In the genomic region with DNA sequence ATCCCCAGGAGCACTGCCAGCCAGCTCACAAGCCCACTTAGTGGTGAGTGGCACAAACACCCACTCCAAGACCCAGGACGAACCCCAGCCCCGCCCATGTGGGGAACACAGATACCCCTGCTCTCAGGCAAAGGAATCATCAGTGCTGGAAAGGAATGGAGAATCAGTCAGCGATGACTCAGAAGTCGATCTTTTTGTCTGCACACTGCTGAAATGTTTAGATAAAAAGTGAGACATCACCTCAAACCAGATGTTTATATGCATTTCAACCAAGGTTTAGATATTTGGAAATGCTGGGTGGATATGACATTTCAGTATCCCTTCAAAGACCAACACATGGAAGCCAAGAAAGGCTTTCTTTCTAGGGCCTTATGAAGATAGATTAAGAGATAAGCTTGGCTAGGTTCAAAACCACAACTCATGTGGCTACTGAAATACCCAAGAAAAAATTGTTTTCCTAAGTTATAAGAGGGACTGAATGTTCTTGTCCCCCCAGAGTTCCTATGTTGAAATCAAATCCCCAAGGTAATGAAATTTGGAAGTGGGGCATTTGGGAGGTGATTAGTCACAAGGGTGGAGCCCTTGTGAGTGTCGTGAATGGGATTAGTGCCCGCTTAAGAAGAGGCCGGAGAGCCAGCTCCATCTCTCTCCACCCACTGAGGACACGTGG, we compare ENCODE assay signal across 19 cellular contexts. TPM values are rescaled to one million over a fixed set of nuclear protein-coding genes. Genes with fewer than 3 reads are reported as not detected.
DNase-seq lines count a peak whose midpoint lies in the region; ATAC-seq and TF ChIP-seq lines count a peak whose summit lies in the region.
"Had no signal": no experiment of that assay in that cellular context is flagged by ENCODE, and none has a peak within 500 bp of the region (broad histone marks: within the 10 kb centered on the region; RNA-seq: fewer than 3 reads in every experiment).

No MANE protein-coding gene starts in this region.

- no peak overlapping the region for H3K9ac ChIP-seq in mammary epithelial cell (ENCODE audit: insufficient read depth, low read length)

- H3K36me3 ChIP-seq in mammary epithelial cell (ENCODE audit: insufficient read depth, low read length), result no peaks in the 10 kb centered on the region
- no peaks in the 10 kb centered on the region for H3K36me3 ChIP-seq in kidney epithelial cell (ENCODE audit: control insufficient read depth, insufficient read depth, low read length)
- H3K36me3 ChIP-seq: ascending aorta, esophagus muscularis mucosa had no signal

- intact Hi-C loops in mammary epithelial cell (cut with micrococcal nuclease), result no loop called here

- no peaks in the 10 kb centered on the region for H3K36me3 Mint-ChIP-seq in activated T-helper 17 cell treated with anti-CD3 and anti-CD28 coated beads, Interleukin-2, amount 50 U/mL, for 72 hours (ENCODE audit: low read depth)

- no peak overlapping the region for H3K4me3 Mint-ChIP-seq in activated T-helper 17 cell treated with anti-CD3 and anti-CD28 coated beads, Interleukin-2, amount 50 U/mL, for 72 hours
- H3K4me3 Mint-ChIP-seq: activated CD4-positive, alpha-beta T cell treated with anti-CD3 and anti-CD28 coated beads, Interleukin-2, amount 10 ng/mL, durations not matched to agents 7 days and 5 days; stimulated activated naive CD8-positive, alpha-beta T cell treated with anti-CD3 and anti-CD28 coated beads, Interleukin-15, Interleukin-2, amounts not matched to agents 100 ng/mL and 50 ng/mL, for 24 hours had no signal

- no peak for ATAC-seq in activated T-helper 17 cell treated with anti-CD3 and anti-CD28 coated beads, Interleukin-2, amount 50 U/mL, for 72 hours (replicated peaks)
- ATAC-seq: left colon had no signal

- in situ Hi-C loops in mammary epithelial cell (cut with MboI; ENCODE audit: low sequenced_read_pairs in 2 of 2), result no loop called here

- H3K4me1 Mint-ChIP-seq in activated T-helper 17 cell treated with anti-CD3 and anti-CD28 coated beads, Interleukin-2, amount 50 U/mL, for 72 hours, result no peaks in the 10 kb centered on the region
- H3K4me1 Mint-ChIP-seq: activated CD4-positive, alpha-beta T cell treated with anti-CD3 and anti-CD28 coated beads, Interleukin-2, amount 10 ng/mL, durations not matched to agents 7 days and 5 days had no signal

- CTCF ChIA-PET in mammary epithelial cell (lab: Charles Lee; ENCODE audit: low non-redundant PET), result no interaction called here

- no peaks in the 10 kb centered on the region for H3K9me3 Mint-ChIP-seq in activated T-helper 17 cell treated with anti-CD3 and anti-CD28 coated beads, Interleukin-2, amount 50 U/mL, for 72 hours
- H3K9me3 Mint-ChIP-seq: activated CD4-positive, alpha-beta T cell treated with anti-CD3 and anti-CD28 coated beads, Interleukin-2, amount 10 ng/mL, durations not matched to agents 7 days and 5 days had no signal

- H3K4me1 ChIP-seq in mammary epithelial cell (ENCODE audit: insufficient read depth, low read length), result no peaks in the 10 kb centered on the region
- H3K4me1 ChIP-seq: ascending aorta, esophagus muscularis mucosa had no signal

- peaks cover 28% of the 10 kb centered on the region for H3K27me3 Mint-ChIP-seq in activated T-helper 17 cell treated with anti-CD3 and anti-CD28 coated beads, Interleukin-2, amount 50 U/mL, for 72 hours

- H3K9me3 ChIP-seq in mammary epithelial cell (replicated peaks; ENCODE audit: insufficient read depth, low read length), result peaks cover 2% of the 10 kb centered on the region
- H3K9me3 ChIP-seq: ascending aorta, esophagus muscularis mucosa had no signal

- H3K27ac Mint-ChIP-seq in activated T-helper 17 cell treated with anti-CD3 and anti-CD28 coated beads, Interleukin-2, amount 50 U/mL, for 72 hours, result no peak overlapping the region
- H3K27ac Mint-ChIP-seq: activated CD4-positive, alpha-beta T cell treated with anti-CD3 and anti-CD28 coated beads, Interleukin-2, amount 10 ng/mL, durations not matched to agents 7 days and 5 days; stimulated activated naive CD8-positive, alpha-beta T cell treated with anti-CD3 and anti-CD28 coated beads, Interleukin-15, Interleukin-2, amounts not matched to agents 100 ng/mL and 50 ng/mL, for 24 hours had no signal

- 56% methylated on average over 8 of the region's 8 CpGs for WGBS in mammary epithelial cell (ENCODE audit: low coverage, missing lambda C conversion rate)

- no peak overlapping the region for H2AFZ ChIP-seq in mammary epithelial cell (ENCODE audit: low read depth, low read length)

- no peaks in the 10 kb centered on the region for H3K27me3 ChIP-seq in mammary epithelial cell (ENCODE audit: insufficient read depth, low read length)
- no peaks in the 10 kb centered on the region for H3K27me3 ChIP-seq in kidney epithelial cell (ENCODE audit: control insufficient read depth, insufficient read depth, low read length)
- H3K27me3 ChIP-seq: ascending aorta, dorsolateral prefrontal cortex had no signal

- H3K27ac ChIP-seq in mammary epithelial cell (ENCODE audit: insufficient read depth, low read depth, low read length), result no peak overlapping the region
- H3K27ac ChIP-seq: ascending aorta, dorsolateral prefrontal cortex, esophagus muscularis mucosa had no signal

- no peak overlapping the region for H3K4me2 ChIP-seq in mammary epithelial cell (ENCODE audit: insufficient read depth, low read depth, low read length)

- no peaks in the 10 kb centered on the region for H3K79me2 ChIP-seq in mammary epithelial cell (ENCODE audit: insufficient read depth, low read length)

- dilution Hi-C loops in mammary epithelial cell (cut with HindIII; ENCODE audit: low sequenced_read_pairs), result no loop called here

- H4K20me1 ChIP-seq in mammary epithelial cell (ENCODE audit: insufficient read depth, low read length), result no peaks in the 10 kb centered on the region

- H3K4me3 ChIP-seq in AG10803 (ENCODE audit: low read length), result no peak overlapping the region
- no peak overlapping the region for H3K4me3 ChIP-seq in mammary epithelial cell (replicated peaks in 1 of 3; ENCODE audit: insufficient read depth in 1 of 3, low read depth in 2 of 3, low read length in 3 of 3)
- H3K4me3 ChIP-seq in kidney epithelial cell (ENCODE audit: low read depth, low read length), result no peak overlapping the region
- H3K4me3 ChIP-seq: ascending aorta, dorsolateral prefrontal cortex, esophagus muscularis mucosa had no signal

- peak; percentile 5 for DNase-seq in AG10803 (ENCODE audit: low read depth)
- peak; percentile 28 for DNase-seq in M059J (ENCODE audit: low read depth)
- DNase-seq in mammary epithelial cell, result peak; percentile 1
- DNase-seq in kidney epithelial cell (ENCODE audit: low read depth), result peak; percentile 26
- DNase-seq in germinal center (ENCODE audit: low spot score), result no peak
- no peak for DNase-seq in central memory CD4-positive, alpha-beta T cell
- no peak for DNase-seq in KG1 (lab: John Stamatoyannopoulos, UW)
- DNase-seq: activated CD4-positive, alpha-beta T cell treated with anti-CD3 and anti-CD28 coated beads, Interleukin-2, amount 10 ng/mL, durations not matched to agents 7 days and 5 days; activated naive CD4-positive, alpha-beta T cell; dorsolateral prefrontal cortex; left colon; NCI-H2081; NCI-H524 treated with DMSO at 0.1 percent for 48 hours had no signal

- TF ChIP-seq CTCF in AG10803 (conservative IDR thresholded peaks at IDR 0.05; ENCODE audit: low read length) (no peak), mammary epithelial cell (conservative IDR thresholded peaks at IDR 0.05 in 1 of 2, IDR thresholded peaks at IDR 0.05 in 1 of 2; ENCODE audit: extremely low read depth in 1 of 2, insufficient read depth in 1 of 2, low read depth in 1 of 2, low read length in 2 of 2) (no peak), kidney epithelial cell (IDR thresholded peaks at IDR 0.05; ENCODE audit: insufficient read depth, low read length, poor library complexity, severe bottlenecking) (no peak)

- no TSS peak for BruUV-seq in mammary epithelial cell (replicated peaks; lab: Mats Ljungman, UMichigan)

RNA-seq across cellular contexts. Expression of gene POU3F3, which starts 43.7 kb away (rescaled TPM):
- total RNA-seq in M059J (2014; rRNA removed; shearing (Covaris generic)), result 1.0 and 1.2 TPM in 2 replicates
- not detected for total RNA-seq in mammary epithelial cell
- not detected for polyA plus RNA-seq in mammary epithelial cell
- polyA minus RNA-seq in mammary epithelial cell, result not detected
- total RNA-seq in kidney epithelial cell, result 18.2 and 19.0 TPM in 2 replicates
- total RNA-seq in activated T-helper 17 cell treated with anti-CD3 and anti-CD28 coated beads, Interleukin-2, amount 50 U/mL, for 72 hours, result not detected
- total RNA-seq: activated CD4-positive, alpha-beta T cell treated with anti-CD3 and anti-CD28 coated beads, Interleukin-2, amount 10 ng/mL, durations not matched to agents 7 days and 5 days; mononuclear cell; ureter had no signal

Comparison
In these comparisons a context has a peak if more than half of its experiments do, and no peak if none do; other contexts are left out.
1. DNase-seq: peak in AG10803 (single experiment), M059J (single experiment), mammary epithelial cell (single experiment) and kidney epithelial cell (single experiment); none in germinal center (single experiment), central memory CD4-positive, alpha-beta T cell (single experiment) and KG1 (single experiment).